In the genomic region with DNA sequence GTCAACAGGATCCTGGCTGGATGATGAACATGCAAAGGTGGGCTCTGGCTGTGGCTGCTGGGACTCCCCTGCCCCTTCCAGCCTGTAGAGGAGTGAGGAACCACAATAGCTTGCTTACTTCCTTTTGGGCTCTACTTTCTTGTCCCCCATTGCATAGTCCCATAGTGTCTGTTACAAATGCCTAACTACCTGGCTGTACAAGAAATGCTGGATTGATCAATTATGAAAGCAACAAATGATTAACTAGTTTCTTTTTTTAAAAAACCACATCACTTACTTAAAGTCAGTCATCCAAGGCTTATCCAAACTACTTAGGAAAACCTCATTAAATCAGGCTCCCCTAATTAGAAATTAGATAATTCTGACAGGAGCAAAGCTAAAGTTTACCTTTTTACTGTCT, we compare ENCODE assay signal across 1 cellular context.
TF ChIP-seq lines count a peak whose summit lies in the region.

No MANE protein-coding gene starts in this region.

TF ChIP-seq in HepG2, 621 proteins besides CTCF, POLR2A, EP300 and RAD21 (continued from another document):
- TF ChIP-seq, protein P1, sequence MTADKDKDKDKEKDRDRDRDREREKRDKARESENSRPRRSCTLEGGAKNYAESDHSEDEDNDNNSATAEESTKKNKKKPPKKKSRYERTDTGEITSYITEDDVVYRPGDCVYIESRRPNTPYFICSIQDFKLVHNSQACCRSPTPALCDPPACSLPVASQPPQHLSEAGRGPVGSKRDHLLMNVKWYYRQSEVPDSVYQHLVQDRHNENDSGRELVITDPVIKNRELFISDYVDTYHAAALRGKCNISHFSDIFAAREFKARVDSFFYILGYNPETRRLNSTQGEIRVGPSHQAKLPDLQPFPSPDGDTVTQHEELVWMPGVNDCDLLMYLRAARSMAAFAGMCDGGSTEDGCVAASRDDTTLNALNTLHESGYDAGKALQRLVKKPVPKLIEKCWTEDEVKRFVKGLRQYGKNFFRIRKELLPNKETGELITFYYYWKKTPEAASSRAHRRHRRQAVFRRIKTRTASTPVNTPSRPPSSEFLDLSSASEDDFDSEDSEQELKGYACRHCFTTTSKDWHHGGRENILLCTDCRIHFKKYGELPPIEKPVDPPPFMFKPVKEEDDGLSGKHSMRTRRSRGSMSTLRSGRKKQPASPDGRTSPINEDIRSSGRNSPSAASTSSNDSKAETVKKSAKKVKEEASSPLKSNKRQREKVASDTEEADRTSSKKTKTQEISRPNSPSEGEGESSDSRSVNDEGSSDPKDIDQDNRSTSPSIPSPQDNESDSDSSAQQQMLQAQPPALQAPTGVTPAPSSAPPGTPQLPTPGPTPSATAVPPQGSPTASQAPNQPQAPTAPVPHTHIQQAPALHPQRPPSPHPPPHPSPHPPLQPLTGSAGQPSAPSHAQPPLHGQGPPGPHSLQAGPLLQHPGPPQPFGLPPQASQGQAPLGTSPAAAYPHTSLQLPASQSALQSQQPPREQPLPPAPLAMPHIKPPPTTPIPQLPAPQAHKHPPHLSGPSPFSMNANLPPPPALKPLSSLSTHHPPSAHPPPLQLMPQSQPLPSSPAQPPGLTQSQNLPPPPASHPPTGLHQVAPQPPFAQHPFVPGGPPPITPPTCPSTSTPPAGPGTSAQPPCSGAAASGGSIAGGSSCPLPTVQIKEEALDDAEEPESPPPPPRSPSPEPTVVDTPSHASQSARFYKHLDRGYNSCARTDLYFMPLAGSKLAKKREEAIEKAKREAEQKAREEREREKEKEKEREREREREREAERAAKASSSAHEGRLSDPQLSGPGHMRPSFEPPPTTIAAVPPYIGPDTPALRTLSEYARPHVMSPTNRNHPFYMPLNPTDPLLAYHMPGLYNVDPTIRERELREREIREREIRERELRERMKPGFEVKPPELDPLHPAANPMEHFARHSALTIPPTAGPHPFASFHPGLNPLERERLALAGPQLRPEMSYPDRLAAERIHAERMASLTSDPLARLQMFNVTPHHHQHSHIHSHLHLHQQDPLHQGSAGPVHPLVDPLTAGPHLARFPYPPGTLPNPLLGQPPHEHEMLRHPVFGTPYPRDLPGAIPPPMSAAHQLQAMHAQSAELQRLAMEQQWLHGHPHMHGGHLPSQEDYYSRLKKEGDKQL (CRISPR knock-in tag; IDR thresholded peaks at IDR 0.05; ENCODE audit: low read depth), result no peak
- TF ChIP-seq HMG20B (CRISPR knock-in tag; conservative IDR thresholded peaks at IDR 0.05) (no peak), HOXD1 (CRISPR knock-in tag; IDR thresholded peaks at IDR 0.05) (no peak), GATAD2A (CRISPR knock-in tag; IDR thresholded peaks at IDR 0.05) (no peak), ZNF446 (CRISPR knock-in tag; IDR thresholded peaks at IDR 0.05) (no peak), SSRP1 (CRISPR knock-in tag; IDR thresholded peaks at IDR 0.05) (no peak)
- TF ChIP-seq, protein P2, sequence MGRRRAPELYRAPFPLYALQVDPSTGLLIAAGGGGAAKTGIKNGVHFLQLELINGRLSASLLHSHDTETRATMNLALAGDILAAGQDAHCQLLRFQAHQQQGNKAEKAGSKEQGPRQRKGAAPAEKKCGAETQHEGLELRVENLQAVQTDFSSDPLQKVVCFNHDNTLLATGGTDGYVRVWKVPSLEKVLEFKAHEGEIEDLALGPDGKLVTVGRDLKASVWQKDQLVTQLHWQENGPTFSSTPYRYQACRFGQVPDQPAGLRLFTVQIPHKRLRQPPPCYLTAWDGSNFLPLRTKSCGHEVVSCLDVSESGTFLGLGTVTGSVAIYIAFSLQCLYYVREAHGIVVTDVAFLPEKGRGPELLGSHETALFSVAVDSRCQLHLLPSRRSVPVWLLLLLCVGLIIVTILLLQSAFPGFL (CRISPR knock-in tag; IDR thresholded peaks at IDR 0.05), result no peak
- TF ChIP-seq, protein P3, sequence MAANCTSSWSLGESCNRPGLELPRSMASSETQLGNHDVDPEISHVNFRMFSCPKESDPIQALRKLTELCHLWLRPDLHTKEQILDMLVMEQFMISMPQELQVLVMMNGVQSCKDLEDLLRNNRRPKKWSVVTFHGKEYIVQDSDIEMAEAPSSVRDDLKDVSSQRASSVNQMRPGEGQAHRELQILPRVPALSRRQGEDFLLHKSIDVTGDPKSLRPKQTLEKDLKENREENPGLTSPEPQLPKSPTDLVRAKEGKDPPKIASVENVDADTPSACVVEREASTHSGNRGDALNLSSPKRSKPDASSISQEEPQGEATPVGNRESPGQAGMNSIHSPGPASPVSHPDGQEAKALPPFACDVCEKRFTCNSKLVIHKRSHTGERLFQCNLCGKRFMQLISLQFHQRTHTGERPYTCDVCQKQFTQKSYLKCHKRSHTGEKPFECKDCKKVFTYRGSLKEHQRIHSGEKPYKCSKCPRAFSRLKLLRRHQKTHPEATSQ (CRISPR knock-in tag; IDR thresholded peaks at IDR 0.05; ENCODE audit: borderline replicate concordance), result no peak
- TF ChIP-seq, protein P4, sequence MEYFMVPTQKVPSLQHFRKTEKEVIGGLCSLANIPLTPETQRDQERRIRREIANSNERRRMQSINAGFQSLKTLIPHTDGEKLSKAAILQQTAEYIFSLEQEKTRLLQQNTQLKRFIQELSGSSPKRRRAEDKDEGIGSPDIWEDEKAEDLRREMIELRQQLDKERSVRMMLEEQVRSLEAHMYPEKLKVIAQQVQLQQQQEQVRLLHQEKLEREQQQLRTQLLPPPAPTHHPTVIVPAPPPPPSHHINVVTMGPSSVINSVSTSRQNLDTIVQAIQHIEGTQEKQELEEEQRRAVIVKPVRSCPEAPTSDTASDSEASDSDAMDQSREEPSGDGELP (IDR thresholded peaks at IDR 0.05; ENCODE audit: borderline replicate concordance, low read depth), result no peak
